ENCODE assay signal across 8 cellular contexts in genomic region chr17:27526603-27527002, GRCh38.
A peak's percentile ranks its signal among the peaks of the same experiment; 100 is the strongest.
DNase-seq lines count a peak whose midpoint lies in the region; ATAC-seq and TF ChIP-seq lines count a peak whose summit lies in the region.

No MANE protein-coding gene starts in this region.

- H3K27ac Mint-ChIP-seq in Calu3 (ENCODE audit: unreplicated experiment) (no peak overlapping the region), brain (peak overlapping the region in 3 of 5 experiments; percentile 20 to 52 (median 24)), nephron (peak overlapping the region; percentile 50 to 59 (median 54))

- in situ Hi-C loops in G401 (cut with HindIII; ENCODE audit: low sequenced_read_pairs) = no loop called here

- H3K4me3 Mint-ChIP-seq in Calu3 (ENCODE audit: low read depth, unreplicated experiment) (no peak overlapping the region), brain (peak overlapping the region in 2 of 5 experiments; percentile 12 to 15), nephron (no peak overlapping the region)

- DNase-seq in Calu3 (peak; percentile 35), MV-4-11 (lab: John Stamatoyannopoulos, UW) (peak; percentile 90), NCI-H774 (lab: John Stamatoyannopoulos, UW) (no peak), G401 (ENCODE audit: low spot score) (no peak), NK-92 (lab: John Stamatoyannopoulos, UW; ENCODE audit: unreplicated experiment) (no peak)

- intact Hi-C loops in Calu3 (cut with micrococcal nuclease; ENCODE audit: unreplicated experiment) = no loop called here

- H3K27me3 Mint-ChIP-seq in Calu3 (ENCODE audit: unreplicated experiment) (peaks cover 18% of the 10 kb centered on the region), brain (peaks cover 3% of the 10 kb centered on the region), nephron (ENCODE audit: low read depth) (no peaks in the 10 kb centered on the region)

- TF ChIP-seq CTCF in Calu3 (IDR thresholded peaks at IDR 0.05; ENCODE audit: unreplicated experiment) (no peak), brain (conservative IDR thresholded peaks at IDR 0.05) (no peak), nephron (IDR thresholded peaks at IDR 0.05; ENCODE audit: unreplicated experiment in 3 of 3) (no peak)

- CTCF ChIA-PET in Calu3 (lab: Charles Lee) = interaction anchor here (0.9 kb wide), 1 partner anchor 26 kb away, joined by 3 read pairs; no protein-coding TSS in a partner anchor

- ATAC-seq in GM21423 (IDR thresholded peaks at IDR 0.05; ENCODE audit: unreplicated experiment) = peak; percentile 50

- H3K36me3 Mint-ChIP-seq in Calu3 (ENCODE audit: insufficient read depth, unreplicated experiment) (no peaks in the 10 kb centered on the region), brain (no peaks in the 10 kb centered on the region), nephron (ENCODE audit: low read depth) (no peaks in the 10 kb centered on the region)

- H3K9me3 Mint-ChIP-seq in Calu3 (ENCODE audit: low read depth, unreplicated experiment) (no peaks in the 10 kb centered on the region), brain (no peaks in the 10 kb centered on the region), nephron (no peaks in the 10 kb centered on the region)

- H3K4me1 Mint-ChIP-seq in Calu3 (ENCODE audit: low read depth, unreplicated experiment) (peaks cover 17% of the 10 kb centered on the region), brain (peaks cover 75% of the 10 kb centered on the region), nephron (peaks cover 47% of the 10 kb centered on the region)

- BruUV-seq in Calu3 (replicated peaks; lab: Mats Ljungman, UMichigan) = no TSS peak

Comparison
In these comparisons a context has a peak if more than half of its experiments do, and no peak if none do; other contexts are left out.
1. DNase-seq: peak in Calu3 (single experiment) and MV-4-11 (single experiment); none in NCI-H774 (single experiment), G401 (single experiment) and NK-92 (single experiment).